Comparison of ENCODE assay signal across 28 cellular contexts in genomic region chr13:106139942-106140341, GRCh38.
"Had no signal": no experiment of that assay in that cellular context is flagged by ENCODE, and none has a peak within 500 bp of the region (broad histone marks: within the 10 kb centered on the region; RNA-seq: fewer than 3 reads in every experiment).

No MANE protein-coding gene starts in this region.

- ATAC-seq: natural killer cell; psoas muscle; right cardiac atrium; right lobe of liver; stimulated activated effector memory CD8-positive, alpha-beta T cell treated with anti-CD3 and anti-CD28 coated beads, Interleukin-12 subunit alpha, Interleukin-12 subunit beta, amount 100 ng/mL, for 72 hours; stimulated activated naive B cell treated with anti-CD40 and anti-IgM and Interleukin-4, amounts not matched to agents 10 μg/mL and 1 μg/mL and 100 μg/mL, for 72 hours had no signal

- H3K4me3 ChIP-seq: neural progenitor cell, ovary, psoas muscle, right lobe of liver, sigmoid colon, stomach, thoracic aorta, thyroid gland, transverse colon, upper lobe of right lung, uterus had no signal

- H3K36me3 Mint-ChIP-seq: natural killer cell; neural progenitor cell; stimulated activated effector memory CD8-positive, alpha-beta T cell treated with anti-CD3 and anti-CD28 coated beads, Interleukin-12 subunit alpha, Interleukin-12 subunit beta, amount 100 ng/mL, for 72 hours; stimulated activated naive B cell treated with anti-CD40 and anti-IgM and Interleukin-4, amounts not matched to agents 10 μg/mL and 1 μg/mL and 100 μg/mL, for 72 hours; type B pancreatic cell had no signal

- H3K9ac ChIP-seq: neural progenitor cell, parathyroid adenoma had no signal

- H3K4me3 Mint-ChIP-seq: natural killer cell; nephron; neural progenitor cell; stimulated activated effector memory CD8-positive, alpha-beta T cell treated with anti-CD3 and anti-CD28 coated beads, Interleukin-12 subunit alpha, Interleukin-12 subunit beta, amount 100 ng/mL, for 72 hours; stimulated activated naive B cell treated with anti-CD40 and anti-IgM and Interleukin-4, amounts not matched to agents 10 μg/mL and 1 μg/mL and 100 μg/mL, for 72 hours; stimulated activated naive CD8-positive, alpha-beta T cell treated with anti-CD3 and anti-CD28 coated beads, Interleukin-15, Interleukin-2, amounts not matched to agents 100 ng/mL and 50 ng/mL, for 24 hours; type B pancreatic cell had no signal

- H3K79me2 ChIP-seq: parathyroid adenoma had no signal

- H3K9me3 Mint-ChIP-seq: nephron; stimulated activated effector memory CD8-positive, alpha-beta T cell treated with anti-CD3 and anti-CD28 coated beads, Interleukin-12 subunit alpha, Interleukin-12 subunit beta, amount 100 ng/mL, for 72 hours had no signal

- H3K4me2 ChIP-seq: neural progenitor cell had no signal

- H3K27me3 Mint-ChIP-seq: progenitor cell of endocrine pancreas; stimulated activated naive B cell treated with anti-CD40 and anti-IgM and Interleukin-4, amounts not matched to agents 10 μg/mL and 1 μg/mL and 100 μg/mL, for 72 hours; stimulated activated naive CD8-positive, alpha-beta T cell treated with anti-CD3 and anti-CD28 coated beads, Interleukin-15, Interleukin-2, amounts not matched to agents 100 ng/mL and 50 ng/mL, for 24 hours; type B pancreatic cell had no signal

- H3K4me1 Mint-ChIP-seq: natural killer cell; nephron; stimulated activated effector memory CD8-positive, alpha-beta T cell treated with anti-CD3 and anti-CD28 coated beads, Interleukin-12 subunit alpha, Interleukin-12 subunit beta, amount 100 ng/mL, for 72 hours; stimulated activated naive B cell treated with anti-CD40 and anti-IgM and Interleukin-4, amounts not matched to agents 10 μg/mL and 1 μg/mL and 100 μg/mL, for 72 hours had no signal

- FAIRE-seq: small intestine had no signal

- H3K4me1 ChIP-seq: parathyroid adenoma, psoas muscle, right lobe of liver, sigmoid colon, upper lobe of right lung, uterus had no signal

- H3K27me3 ChIP-seq: neural progenitor cell, ovary, right lobe of liver, sigmoid colon, stomach, thyroid gland, transverse colon, upper lobe of right lung, uterus had no signal

- H3K36me3 ChIP-seq: neural progenitor cell, ovary, right lobe of liver, sigmoid colon, stomach, thoracic aorta, thyroid gland, transverse colon, upper lobe of right lung, uterus had no signal

- H3K27ac ChIP-seq: neural progenitor cell, ovary, parathyroid adenoma, psoas muscle, right lobe of liver, sigmoid colon, stomach, thoracic aorta, thyroid gland, transverse colon, upper lobe of right lung, uterus had no signal

- H3K9me3 ChIP-seq: ovary, psoas muscle, right lobe of liver, sigmoid colon, stomach, thoracic aorta, thyroid gland, transverse colon, upper lobe of right lung, uterus had no signal

- H3K27ac Mint-ChIP-seq: natural killer cell; nephron; neural progenitor cell; progenitor cell of endocrine pancreas; stimulated activated effector memory CD8-positive, alpha-beta T cell treated with anti-CD3 and anti-CD28 coated beads, Interleukin-12 subunit alpha, Interleukin-12 subunit beta, amount 100 ng/mL, for 72 hours; stimulated activated naive B cell treated with anti-CD40 and anti-IgM and Interleukin-4, amounts not matched to agents 10 μg/mL and 1 μg/mL and 100 μg/mL, for 72 hours; stimulated activated naive CD8-positive, alpha-beta T cell treated with anti-CD3 and anti-CD28 coated beads, Interleukin-15, Interleukin-2, amounts not matched to agents 100 ng/mL and 50 ng/mL, for 24 hours; type B pancreatic cell had no signal

- DNase-seq: natural killer cell; occipital lobe; ovary; posterior cingulate gyrus; psoas muscle; right cardiac atrium; right lobe of liver; sigmoid colon; stimulated activated CD4-positive, alpha-beta T cell treated with anti-CD3 and anti-CD28 coated beads, Interleukin-15, amount 100 ng/mL, for 24 hours; stimulated activated CD4-positive, alpha-beta T cell treated with anti-CD3 and anti-CD28 coated beads, Interleukin-2, amount 100 ng/mL, for 24 hours; stimulated activated CD4-positive, alpha-beta T cell treated with anti-CD3 and anti-CD28 coated beads, Interleukin-2, amount 100 ng/mL, for 48 hours; stimulated activated CD4-positive, alpha-beta T cell treated with anti-CD3 and anti-CD28 coated beads, Interleukin-4, amount 100 ng/mL, for 24 hours; stimulated activated naive B cell treated with anti-CD40 and anti-IgM and Interleukin-4, amounts not matched to agents 10 μg/mL and 1 μg/mL and 100 μg/mL, for 72 hours; stimulated activated naive CD4-positive, alpha-beta T cell treated with Interleukin-2 at 50 U/mL for 16 hours; stomach; thyroid gland; transverse colon; upper lobe of right lung; uterus had no signal

- H2AFZ ChIP-seq: neural progenitor cell, parathyroid adenoma had no signal
